ENCODE assay signal across 1 cellular context in the genomic region with DNA sequence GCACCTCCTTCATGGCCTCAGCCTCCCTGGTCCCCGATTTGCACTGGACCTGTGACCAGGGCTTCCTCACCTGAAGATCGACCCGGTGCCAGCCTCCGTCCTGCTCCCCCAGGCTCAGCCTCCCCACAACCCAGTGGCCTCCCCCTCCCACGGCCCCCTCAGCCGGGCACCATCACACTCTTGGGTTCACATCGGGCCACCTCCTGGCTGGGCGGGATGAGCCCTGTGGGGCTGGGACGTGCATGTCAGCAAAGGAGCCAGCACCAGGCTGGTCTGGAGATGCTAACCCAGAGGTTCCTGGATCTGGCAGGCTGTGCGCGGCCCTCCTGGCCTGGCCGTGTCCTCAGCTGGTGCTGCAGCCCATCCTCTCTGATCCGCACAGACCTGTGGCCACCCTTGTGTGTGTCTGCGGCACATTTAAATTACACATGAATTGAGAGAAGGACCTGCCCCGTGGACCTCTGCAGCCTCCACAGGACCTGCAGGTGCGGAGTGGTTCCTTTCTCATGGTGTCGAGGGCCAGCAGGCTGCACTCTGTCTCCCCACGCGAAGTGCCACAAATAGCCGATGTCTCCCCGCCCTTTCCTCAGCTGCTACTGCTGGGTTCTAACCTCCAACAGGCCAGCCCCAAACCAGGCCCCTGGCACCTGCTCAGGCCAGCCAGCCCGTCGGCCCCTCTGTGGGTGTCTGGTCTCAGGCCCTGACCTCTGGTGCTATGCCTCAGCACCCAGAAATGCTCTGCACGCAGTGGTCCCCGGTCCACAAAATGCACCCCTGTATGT.
TF ChIP-seq lines count a peak whose summit lies in the region.

No MANE protein-coding gene starts in this region.

TF ChIP-seq in SK-N-SH treated with all-trans-retinoic acid at 6 μM for 48 hours, 23 proteins besides CTCF, POLR2A, EP300 and RAD21:
- TF ChIP-seq, protein P1, sequence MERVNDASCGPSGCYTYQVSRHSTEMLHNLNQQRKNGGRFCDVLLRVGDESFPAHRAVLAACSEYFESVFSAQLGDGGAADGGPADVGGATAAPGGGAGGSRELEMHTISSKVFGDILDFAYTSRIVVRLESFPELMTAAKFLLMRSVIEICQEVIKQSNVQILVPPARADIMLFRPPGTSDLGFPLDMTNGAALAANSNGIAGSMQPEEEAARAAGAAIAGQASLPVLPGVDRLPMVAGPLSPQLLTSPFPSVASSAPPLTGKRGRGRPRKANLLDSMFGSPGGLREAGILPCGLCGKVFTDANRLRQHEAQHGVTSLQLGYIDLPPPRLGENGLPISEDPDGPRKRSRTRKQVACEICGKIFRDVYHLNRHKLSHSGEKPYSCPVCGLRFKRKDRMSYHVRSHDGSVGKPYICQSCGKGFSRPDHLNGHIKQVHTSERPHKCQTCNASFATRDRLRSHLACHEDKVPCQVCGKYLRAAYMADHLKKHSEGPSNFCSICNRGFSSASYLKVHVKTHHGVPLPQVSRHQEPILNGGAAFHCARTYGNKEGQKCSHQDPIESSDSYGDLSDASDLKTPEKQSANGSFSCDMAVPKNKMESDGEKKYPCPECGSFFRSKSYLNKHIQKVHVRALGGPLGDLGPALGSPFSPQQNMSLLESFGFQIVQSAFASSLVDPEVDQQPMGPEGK (CRISPR knock-in tag; IDR thresholded peaks at IDR 0.05; ENCODE audit: borderline replicate concordance), result no peak
- TF ChIP-seq ZNF8 (CRISPR knock-in tag; IDR thresholded peaks at IDR 0.05) (no peak), ZFP30 (CRISPR knock-in tag; IDR thresholded peaks at IDR 0.05) (no peak)
